Comparison of ENCODE assay signal across 1 cellular context in genomic region chr1:156123356-156124196, GRCh38.
TF ChIP-seq lines count a peak whose summit lies in the region.

No MANE protein-coding gene starts in this region.

TF ChIP-seq in A549, 52 proteins besides CTCF, POLR2A, EP300 and RAD21 (continued from another document):
- TF ChIP-seq, protein P1, sequence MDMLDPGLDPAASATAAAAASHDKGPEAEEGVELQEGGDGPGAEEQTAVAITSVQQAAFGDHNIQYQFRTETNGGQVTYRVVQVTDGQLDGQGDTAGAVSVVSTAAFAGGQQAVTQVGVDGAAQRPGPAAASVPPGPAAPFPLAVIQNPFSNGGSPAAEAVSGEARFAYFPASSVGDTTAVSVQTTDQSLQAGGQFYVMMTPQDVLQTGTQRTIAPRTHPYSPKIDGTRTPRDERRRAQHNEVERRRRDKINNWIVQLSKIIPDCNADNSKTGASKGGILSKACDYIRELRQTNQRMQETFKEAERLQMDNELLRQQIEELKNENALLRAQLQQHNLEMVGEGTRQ (IDR thresholded peaks at IDR 0.05): no peak
- TF ChIP-seq CHD4 (IDR thresholded peaks at IDR 0.05; ENCODE audit: borderline replicate concordance) (no peak), MAZ (IDR thresholded peaks at IDR 0.05; ENCODE audit: borderline replicate concordance, low read depth, low read length) (no peak), RFX5 (IDR thresholded peaks at IDR 0.05) (no peak), JUNB (IDR thresholded peaks at IDR 0.05) (peak; percentile 51), REST (IDR thresholded peaks at IDR 0.05) (no peak; the same call in 1 of the 2 replicates), MAFK (IDR thresholded peaks at IDR 0.05; ENCODE audit: partially characterized antibody) (no peak), TP53 (CRISPR knock-in tag; IDR thresholded peaks at IDR 0.05) (peak; percentile 78; the same call in 1 of the 2 replicates), HDAC2 (IDR thresholded peaks at IDR 0.05) (no peak), MAX (IDR thresholded peaks at IDR 0.05) (peak; percentile 75), TFCP2L1 (CRISPR knock-in tag; IDR thresholded peaks at IDR 0.05) (0 out of 2 replicates have a peak, but pooled peaks have one; percentile 35), NR3C1 (IDR thresholded peaks at IDR 0.05) (no peak), FOSL2 (IDR thresholded peaks at IDR 0.05) (no peak), FOSL2 (CRISPR knock-in tag; IDR thresholded peaks at IDR 0.05) (peak; percentile 84), CHD2 (IDR thresholded peaks at IDR 0.05; ENCODE audit: low read length, partially characterized antibody) (no peak), HOXA7 (CRISPR knock-in tag; IDR thresholded peaks at IDR 0.05) (0 out of 2 replicates have a peak, but pooled peaks have one; percentile 10), HEYL (CRISPR knock-in tag; IDR thresholded peaks at IDR 0.05) (no peak), HOXB5 (CRISPR knock-in tag; IDR thresholded peaks at IDR 0.05) (no peak), ZC3H11A (IDR thresholded peaks at IDR 0.05) (no peak), MYC (IDR thresholded peaks at IDR 0.05; ENCODE audit: borderline replicate concordance, low read length) (peak; percentile 54; the same call in 1 of the 2 replicates)
- TF ChIP-seq, protein P2, sequence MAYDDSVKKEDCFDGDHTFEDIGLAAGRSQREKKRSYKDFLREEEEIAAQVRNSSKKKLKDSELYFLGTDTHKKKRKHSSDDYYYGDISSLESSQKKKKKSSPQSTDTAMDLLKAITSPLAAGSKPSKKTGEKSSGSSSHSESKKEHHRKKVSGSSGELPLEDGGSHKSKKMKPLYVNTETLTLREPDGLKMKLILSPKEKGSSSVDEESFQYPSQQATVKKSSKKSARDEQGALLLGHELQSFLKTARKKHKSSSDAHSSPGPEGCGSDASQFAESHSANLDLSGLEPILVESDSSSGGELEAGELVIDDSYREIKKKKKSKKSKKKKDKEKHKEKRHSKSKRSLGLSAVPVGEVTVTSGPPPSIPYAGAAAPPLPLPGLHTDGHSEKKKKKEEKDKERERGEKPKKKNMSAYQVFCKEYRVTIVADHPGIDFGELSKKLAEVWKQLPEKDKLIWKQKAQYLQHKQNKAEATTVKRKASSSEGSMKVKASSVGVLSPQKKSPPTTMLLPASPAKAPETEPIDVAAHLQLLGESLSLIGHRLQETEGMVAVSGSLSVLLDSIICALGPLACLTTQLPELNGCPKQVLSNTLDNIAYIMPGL (CRISPR knock-in tag; IDR thresholded peaks at IDR 0.05; ENCODE audit: borderline replicate concordance): peak; percentile 14; the same call in 1 of the 2 replicates
- TF ChIP-seq, protein P3, sequence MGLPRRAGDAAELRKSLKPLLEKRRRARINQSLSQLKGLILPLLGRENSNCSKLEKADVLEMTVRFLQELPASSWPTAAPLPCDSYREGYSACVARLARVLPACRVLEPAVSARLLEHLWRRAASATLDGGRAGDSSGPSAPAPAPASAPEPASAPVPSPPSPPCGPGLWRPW (IDR thresholded peaks at IDR 0.05): no peak
